ENCODE assay signal across 16 cellular contexts in genomic region chr10:84534168-84534567, GRCh38.
DNase-seq lines count a peak whose midpoint lies in the region; ATAC-seq, FAIRE-seq and TF ChIP-seq lines count a peak whose summit lies in the region.
"Had no signal": no experiment of that assay in that cellular context is flagged by ENCODE, and none has a peak within 500 bp of the region (broad histone marks: within the 10 kb centered on the region; RNA-seq: fewer than 3 reads in every experiment).

No MANE protein-coding gene starts in this region.

- POLR2A ChIA-PET in MCF 10A (lab: Yijun Ruan, JAX): no interaction called here
- POLR2A ChIA-PET in GM12878 (lab: Charles Lee): no interaction called here

- no peak overlapping the region for H3K27ac Mint-ChIP-seq in MCF 10A (ENCODE audit: low read depth, unreplicated experiment)
- no peak overlapping the region for H3K27ac Mint-ChIP-seq in progenitor cell of endocrine pancreas
- H3K27ac Mint-ChIP-seq in natural killer cell: no peak overlapping the region
- H3K27ac Mint-ChIP-seq: activated naive CD8-positive, alpha-beta T cell; dendritic cell treated with granulocyte-macrophage colony-stimulating factor and Interleukin-4, amounts not matched to agents 40 ng/mL and 50 ng/mL, for 4 days; stimulated activated naive B cell treated with anti-CD40 and anti-IgM and Interleukin-4, amounts not matched to agents 10 μg/mL and 1 μg/mL and 100 μg/mL, for 72 hours; T-helper 1 cell treated with Interleukin-12 subunit alpha and Interleukin-12 subunit beta and Interleukin-4 antibody, amounts not matched to agents 30 μg/mL and 1 μg/mL, for 36 hours had no signal

- H4K20me1 ChIP-seq in GM12878 (ENCODE audit: control insufficient read depth, insufficient read depth): no peaks in the 10 kb centered on the region

- no peak overlapping the region for H3K9ac ChIP-seq in GM12878 (ENCODE audit: control insufficient read depth, insufficient read depth, low read length)

- BruUV-seq in MCF 10A (replicated peaks; lab: Mats Ljungman, UMichigan) (no TSS peak), GM12878 (replicated peaks; lab: Mats Ljungman, UMichigan) (no TSS peak)

- intact Hi-C loops in MCF 10A (cut with micrococcal nuclease) (loop anchor here (10.0 kb wide), 1 partner anchor 389 kb away; no protein-coding TSS in a partner anchor), breast epithelium (cut with DNase I; ENCODE audit: low total_unique reads) (no loop called here), GM12878 (cut with micrococcal nuclease; ENCODE audit: unreplicated experiment) (loop anchor here (10.0 kb wide), 1 partner anchor 379 kb away; no protein-coding TSS in a partner anchor), natural killer cell (cut with micrococcal nuclease) (loop anchor here (10.0 kb wide), 2 partner anchors 89 to 399 kb away; partner anchors contain the start of gene GHITM)

- no peaks in the 10 kb centered on the region for H3K79me2 ChIP-seq in GM12878 (ENCODE audit: control insufficient read depth, insufficient read depth, low read length)

- H3K36me3 Mint-ChIP-seq in MCF 10A (ENCODE audit: insufficient read depth, unreplicated experiment) (peaks cover 5% of the 10 kb centered on the region), progenitor cell of endocrine pancreas (ENCODE audit: insufficient read depth) (no peaks in the 10 kb centered on the region), natural killer cell (no peaks in the 10 kb centered on the region)
- H3K36me3 Mint-ChIP-seq: activated naive CD8-positive, alpha-beta T cell; stimulated activated naive B cell treated with anti-CD40 and anti-IgM and Interleukin-4, amounts not matched to agents 10 μg/mL and 1 μg/mL and 100 μg/mL, for 72 hours had no signal

- ATAC-seq in GM12878 (peak; percentile 35), HG03159 (IDR thresholded peaks at IDR 0.05; ENCODE audit: unreplicated experiment) (no peak), natural killer cell (no peak)
- ATAC-seq: gastrocnemius medialis; stimulated activated naive B cell treated with anti-CD40 and anti-IgM and Interleukin-4, amounts not matched to agents 10 μg/mL and 1 μg/mL and 100 μg/mL, for 72 hours had no signal

- H3K4me1 ChIP-seq in breast epithelium (no peaks in the 10 kb centered on the region), GM12878 (ENCODE audit: control insufficient read depth, insufficient read depth, low read length) (no peaks in the 10 kb centered on the region)
- H3K4me1 ChIP-seq: gastrocnemius medialis had no signal

- peak; percentile 36; the same call in 1 of the 2 replicates for TF ChIP-seq RAD21 in GM12878 (IDR thresholded peaks at IDR 0.05; ENCODE audit: insufficient read depth, low read depth, low read length)

- in situ Hi-C loops in KBM-7 (cut with MboI; ENCODE audit: low pct_unique_long_range_greater_than_20kb, low sequenced_read_pairs): loop anchor here (25.0 kb wide), 1 partner anchor 172 kb away; no protein-coding TSS in a partner anchor
- in situ Hi-C loops in GM12878 (cut with MboI): no loop called here

- SMC1A ChIA-PET in GM12878 (lab: Charles Lee; ENCODE audit: uncharacterized antibody, unreplicated experiment): interaction anchor here (0.9 to 7.3 kb wide), 4 partner anchors 104 to 182 kb away, joined by 3 to 72 read pairs (median 6); no protein-coding TSS in a partner anchor

- TF ChIP-seq EP300 in GM12878 (IDR thresholded peaks at IDR 0.05; ENCODE audit: borderline replicate concordance in 1 of 2, control insufficient read depth in 1 of 2, low read depth in 2 of 2, low read length in 2 of 2): no peak

- CTCF ChIA-PET in MCF 10A (lab: Yijun Ruan, JAX) (interaction anchor here (0.7 to 12.1 kb wide), 5 partner anchors 96 to 290 kb away, joined by 3 to 188 read pairs (median 5); no protein-coding TSS in a partner anchor), GM12878 (lab: Yijun Ruan, JAX) (interaction anchor here (0.5 to 8.2 kb wide), 8 partner anchors 24 to 268 kb away, joined by 3 to 228 read pairs (median 38); no protein-coding TSS in a partner anchor)

- H3K27me3 ChIP-seq in breast epithelium: no peaks in the 10 kb centered on the region
- H3K27me3 ChIP-seq in GM12878 (replicated peaks in 1 of 2; ENCODE audit: control insufficient read depth in 2 of 2, insufficient read depth in 2 of 2, low read length in 1 of 2): no peaks in the 10 kb centered on the region

- no peak for FAIRE-seq in GM12878 (lab: Jason Lieb, UNC)
- FAIRE-seq: keratinocyte had no signal

- H3K4me1 Mint-ChIP-seq in MCF 10A (ENCODE audit: insufficient read depth, unreplicated experiment): peaks cover 7% of the 10 kb centered on the region
- peaks cover 7% of the 10 kb centered on the region for H3K4me1 Mint-ChIP-seq in progenitor cell of endocrine pancreas (ENCODE audit: low read depth)
- peaks cover 7% of the 10 kb centered on the region in 2 donors for H3K4me1 Mint-ChIP-seq in natural killer cell

- no peak overlapping the region for H2AFZ ChIP-seq in GM12878 (ENCODE audit: control insufficient read depth, low read depth, low read length)

- WGBS in GM12878 (ENCODE audit: insufficient coverage, insufficient replicate concordance, low lambda C conversion rate, missing lambda C conversion rate): 45% methylated on average over 2 of the region's 2 CpGs

- H3K9me3 Mint-ChIP-seq in MCF 10A (ENCODE audit: unreplicated experiment) (no peaks in the 10 kb centered on the region), progenitor cell of endocrine pancreas (ENCODE audit: low read depth) (peaks cover 3% of the 10 kb centered on the region), natural killer cell (no peaks in the 10 kb centered on the region)
- H3K9me3 Mint-ChIP-seq: dendritic cell treated with granulocyte-macrophage colony-stimulating factor and Interleukin-4, amounts not matched to agents 40 ng/mL and 50 ng/mL, for 4 days; stimulated activated naive B cell treated with anti-CD40 and anti-IgM and Interleukin-4, amounts not matched to agents 10 μg/mL and 1 μg/mL and 100 μg/mL, for 72 hours; T-helper 1 cell treated with Interleukin-12 subunit alpha and Interleukin-12 subunit beta and Interleukin-4 antibody, amounts not matched to agents 30 μg/mL and 1 μg/mL, for 36 hours had no signal

- H3K36me3 ChIP-seq in breast epithelium (no peaks in the 10 kb centered on the region), GM12878 (ENCODE audit: control insufficient read depth in 2 of 2, insufficient read depth in 2 of 2, low read length in 1 of 2) (no peaks in the 10 kb centered on the region)
- H3K36me3 ChIP-seq: gastrocnemius medialis had no signal

- no peak overlapping the region for H3K27ac ChIP-seq in breast epithelium
- no peak overlapping the region for H3K27ac ChIP-seq in GM12878 (ENCODE audit: control insufficient read depth, insufficient read depth)
- H3K27ac ChIP-seq: gastrocnemius medialis had no signal

- RAD21 ChIA-PET in GM12878 (lab: Charles Lee; ENCODE audit: unreplicated experiment): interaction anchor here (0.7 to 4.4 kb wide), 4 partner anchors 104 to 268 kb away, joined by 3 to 74 read pairs (median 6); no protein-coding TSS in a partner anchor

- DNase-seq in MCF 10A (ENCODE audit: unreplicated experiment) (no peak), breast epithelium (ENCODE audit: low spot score in 2 of 2) (no peak), KBM-7 (peak; percentile 36), GM12878 (ENCODE audit: low read depth, low spot score) (no peak), progenitor cell of endocrine pancreas (ENCODE audit: low spot score, unreplicated experiment) (no peak), COR-L47 (lab: John Stamatoyannopoulos, UW) (no peak), natural killer cell (no peak)
- DNase-seq: gastrocnemius medialis; NCI-H2029 treated with DMSO at 0.1 percent for 48 hours; stimulated activated CD4-positive, alpha-beta T cell treated with anti-CD3 and anti-CD28 coated beads, Interleukin-2, amount 100 ng/mL, for 48 hours; stimulated activated naive B cell treated with anti-CD40 and anti-IgM and Interleukin-4, amounts not matched to agents 10 μg/mL and 1 μg/mL and 100 μg/mL, for 72 hours had no signal

- H3K4me3 Mint-ChIP-seq in MCF 10A (ENCODE audit: unreplicated experiment): no peak overlapping the region
- no peak overlapping the region for H3K4me3 Mint-ChIP-seq in progenitor cell of endocrine pancreas (ENCODE audit: low read depth)
- no peak overlapping the region for H3K4me3 Mint-ChIP-seq in natural killer cell
- H3K4me3 Mint-ChIP-seq: activated naive CD8-positive, alpha-beta T cell; dendritic cell treated with granulocyte-macrophage colony-stimulating factor and Interleukin-4, amounts not matched to agents 40 ng/mL and 50 ng/mL, for 4 days; stimulated activated naive B cell treated with anti-CD40 and anti-IgM and Interleukin-4, amounts not matched to agents 10 μg/mL and 1 μg/mL and 100 μg/mL, for 72 hours; T-helper 1 cell treated with Interleukin-12 subunit alpha and Interleukin-12 subunit beta and Interleukin-4 antibody, amounts not matched to agents 30 μg/mL and 1 μg/mL, for 36 hours had no signal

- H3K9me3 ChIP-seq in breast epithelium (no peaks in the 10 kb centered on the region), GM12878 (replicated peaks; ENCODE audit: control insufficient read depth, insufficient read depth, low read length) (no peaks in the 10 kb centered on the region)
- H3K9me3 ChIP-seq: gastrocnemius medialis had no signal

- H3K27me3 Mint-ChIP-seq in MCF 10A (ENCODE audit: insufficient read depth, unreplicated experiment): no peaks in the 10 kb centered on the region
- H3K27me3 Mint-ChIP-seq in progenitor cell of endocrine pancreas: peaks cover 6% of the 10 kb centered on the region
- H3K27me3 Mint-ChIP-seq in natural killer cell (ENCODE audit: low read depth in 2 of 2): peaks cover 2 to 3% of the 10 kb centered on the region in 2 donors

- TF ChIP-seq POLR2A in breast epithelium (IDR thresholded peaks at IDR 0.05) (no peak), GM12878 (IDR thresholded peaks at IDR 0.05; ENCODE audit: low read depth, low read length) (no peak)

- H3K4me3 ChIP-seq in breast epithelium: no peak overlapping the region
- H3K4me3 ChIP-seq in GM12878: no peak overlapping the region
- H3K4me3 ChIP-seq: gastrocnemius medialis had no signal

- H3K4me2 ChIP-seq in GM12878 (ENCODE audit: control insufficient read depth, insufficient read depth): no peak overlapping the region

- TF ChIP-seq CTCF in MCF 10A (IDR thresholded peaks at IDR 0.05; ENCODE audit: unreplicated experiment): peak; percentile 8
- TF ChIP-seq CTCF in breast epithelium (IDR thresholded peaks at IDR 0.05): no peak
- TF ChIP-seq CTCF in GM12878 (IDR thresholded peaks at IDR 0.05 in 2 of 3, conservative IDR thresholded peaks at IDR 0.05 in 1 of 3; ENCODE audit: control insufficient read depth in 2 of 3, extremely low read depth in 1 of 3, insufficient read depth in 1 of 3, low read depth in 3 of 3, low read length in 3 of 3): peak; percentile 11 to 34 (median 19); a peak in 1 of 6 replicates
- TF ChIP-seq CTCF in progenitor cell of endocrine pancreas (IDR thresholded peaks at IDR 0.05; ENCODE audit: unreplicated experiment): peak; percentile 13
- TF ChIP-seq CTCF in natural killer cell (IDR thresholded peaks at IDR 0.05): no peak

TF ChIP-seq in GM12878, 131 proteins besides CTCF, POLR2A, EP300 and RAD21 (continues in another document):
- peak; percentile 6; the same call in 1 of the 2 replicates for TF ChIP-seq SMC3 (IDR thresholded peaks at IDR 0.05; ENCODE audit: borderline replicate concordance, low read length)

Comparison
In these comparisons a context has a peak if more than half of its experiments do, and no peak if none do; other contexts are left out.
1. CTCF ChIP-seq: peak in MCF 10A (single experiment), GM12878 (3 of 3) and progenitor cell of endocrine pancreas (single experiment); none in breast epithelium (0 of 3) and natural killer cell (single experiment).